28 cellular contexts compared by ENCODE assay signal in the genomic region with DNA sequence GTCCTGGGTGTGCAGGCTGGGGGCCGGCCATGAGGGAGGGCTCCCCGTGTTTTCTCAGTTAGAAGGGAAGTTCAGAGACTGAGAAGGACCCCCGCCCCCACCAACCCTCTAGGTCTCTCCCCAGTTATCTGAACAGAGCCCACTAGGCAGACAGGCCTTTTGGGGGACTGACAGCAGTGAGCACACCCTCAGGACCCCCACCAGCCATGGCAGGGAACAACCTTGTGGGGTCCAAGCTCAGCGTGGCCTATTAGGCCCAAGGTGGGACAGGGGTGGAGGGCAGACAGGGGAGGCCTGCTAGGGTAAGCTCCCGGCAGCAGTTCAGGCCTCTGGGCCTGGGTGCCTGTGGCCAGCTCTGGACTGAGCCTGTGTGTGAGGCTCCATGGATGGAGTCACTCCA. TPM values are rescaled to one million over a fixed set of nuclear protein-coding genes. Genes with fewer than 3 reads are reported as not detected.
"Had no signal": no experiment of that assay in that cellular context is flagged by ENCODE, and none has a peak within 500 bp of the region (broad histone marks: within the 10 kb centered on the region; RNA-seq: fewer than 3 reads in every experiment).

No MANE protein-coding gene starts in this region.

- H3K4me1 Mint-ChIP-seq: endodermal cell had no signal

- H3K4me1 ChIP-seq: colonic mucosa had no signal

- DNase-seq: activated CD4-positive, alpha-beta memory T cell treated with anti-CD3 and anti-CD28 coated beads for 36 hours; activated CD4-positive, alpha-beta T cell treated with anti-CD3 and anti-CD28 coated beads for 36 hours; activated CD4-positive, alpha-beta T cell treated with anti-CD3 and anti-CD28 coated beads, Interleukin-2, amount 10 ng/mL, durations not matched to agents 24 days and 14 days; activated CD4-positive, CD25-positive, alpha-beta regulatory T cell; activated CD4-positive, CD25-positive, alpha-beta regulatory T cell treated with anti-CD3 and anti-CD28 coated beads, Interleukin-2, amount 50 U/mL, for 72 hours; activated CD8-positive, alpha-beta memory T cell treated with anti-CD3 and anti-CD28 coated beads, Interleukin-2, amount 10 ng/mL, durations not matched to agents 7 days and 5 days; activated CD8-positive, alpha-beta memory T cell treated with anti-CD3 and anti-CD28 coated beads, Interleukin-2, amount 50 U/mL, for 4 hours; activated CD8-positive, alpha-beta T cell treated with anti-CD3 and anti-CD28 coated beads, Interleukin-2, amount 10 ng/mL, durations not matched to agents 7 days and 5 days; activated gamma-delta T cell; activated naive CD4-positive, alpha-beta T cell; activated naive CD4-positive, alpha-beta T cell treated with anti-CD3 and anti-CD28 coated beads, Interleukin-2, amount 10 ng/mL, durations not matched to agents 7 days and 5 days; activated naive CD8-positive, alpha-beta T cell treated with anti-CD3 and anti-CD28 coated beads, Interleukin-2, amount 10 ng/mL, durations not matched to agents 7 days and 5 days; activated T-cell treated with anti-CD3 and anti-CD28 coated beads, Interleukin-2, amount 50 U/mL, for 1 hour; activated T-cell treated with anti-CD3 and anti-CD28 coated beads, Interleukin-2, amount 50 U/mL, for 48 hours; brain microvascular endothelial cell; central memory CD4-positive, alpha-beta T cell; cerebellar nuclear complex; colonic mucosa; effector CD8-positive, alpha-beta T cell; endodermal cell; foreskin fibroblast; T-helper 1 cell; T-helper 17 cell; T1000 had no signal

- H3K36me3 Mint-ChIP-seq: activated CD4-positive, alpha-beta memory T cell treated with anti-CD3 and anti-CD28 coated beads for 36 hours; activated CD8-positive, alpha-beta memory T cell treated with anti-CD3 and anti-CD28 coated beads, Interleukin-2, amount 10 ng/mL, durations not matched to agents 7 days and 5 days; activated naive CD4-positive, alpha-beta T cell treated with anti-CD3 and anti-CD28 coated beads, Interleukin-2, amount 10 ng/mL, durations not matched to agents 7 days and 5 days; activated naive CD4-positive, alpha-beta T cell treated with anti-CD3 and anti-CD28 coated beads, Interleukin-2, amount 50 U/mL, for 72 hours had no signal

- ATAC-seq: activated CD4-positive, alpha-beta T cell treated with anti-CD3 and anti-CD28 coated beads for 36 hours; activated CD8-positive, alpha-beta memory T cell treated with anti-CD3 and anti-CD28 coated beads, Interleukin-2, amount 10 ng/mL, durations not matched to agents 7 days and 5 days; activated CD8-positive, alpha-beta T cell treated with anti-CD3 and anti-CD28 coated beads, Interleukin-2, amount 10 ng/mL, durations not matched to agents 7 days and 5 days; activated naive CD4-positive, alpha-beta T cell treated with anti-CD3 and anti-CD28 coated beads, Interleukin-2, amount 50 U/mL, for 72 hours; esophagus mucosa; T-helper 17 cell had no signal

- H3K36me3 ChIP-seq: brain microvascular endothelial cell, colonic mucosa had no signal

- H3K9me3 ChIP-seq: ascending aorta, colonic mucosa had no signal

- H3K4me3 ChIP-seq: ascending aorta, colonic mucosa had no signal

- H3K27ac ChIP-seq: ascending aorta, brain microvascular endothelial cell, colonic mucosa had no signal

- H3K27ac Mint-ChIP-seq: activated CD4-positive, alpha-beta memory T cell treated with anti-CD3 and anti-CD28 coated beads for 36 hours; activated CD4-positive, alpha-beta T cell treated with anti-CD3 and anti-CD28 coated beads for 36 hours; activated CD4-positive, alpha-beta T cell treated with anti-CD3 and anti-CD28 coated beads, Interleukin-2, amount 10 ng/mL, durations not matched to agents 24 days and 14 days; activated CD8-positive, alpha-beta memory T cell treated with anti-CD3 and anti-CD28 coated beads, Interleukin-2, amount 10 ng/mL, durations not matched to agents 7 days and 5 days; activated CD8-positive, alpha-beta T cell treated with anti-CD3 and anti-CD28 coated beads, Interleukin-2, amount 10 ng/mL, durations not matched to agents 7 days and 5 days; activated naive CD4-positive, alpha-beta T cell treated with anti-CD3 and anti-CD28 coated beads, Interleukin-2, amount 10 ng/mL, durations not matched to agents 7 days and 5 days; activated naive CD4-positive, alpha-beta T cell treated with anti-CD3 and anti-CD28 coated beads, Interleukin-2, amount 50 U/mL, for 72 hours; activated naive CD8-positive, alpha-beta T cell treated with anti-CD3 and anti-CD28 coated beads, Interleukin-2, amount 10 ng/mL, durations not matched to agents 7 days and 5 days; endodermal cell; T-helper 17 cell; T-helper 2 cell treated with Interferon-gamma antibody and Interleukin-4, amounts not matched to agents 5 μg/mL and 100 μg/mL, for 36 hours had no signal

- H3K9me3 Mint-ChIP-seq: activated CD4-positive, alpha-beta memory T cell treated with anti-CD3 and anti-CD28 coated beads for 36 hours; activated CD4-positive, alpha-beta T cell treated with anti-CD3 and anti-CD28 coated beads, Interleukin-2, amount 10 ng/mL, durations not matched to agents 24 days and 14 days; activated naive CD4-positive, alpha-beta T cell treated with anti-CD3 and anti-CD28 coated beads, Interleukin-2, amount 10 ng/mL, durations not matched to agents 7 days and 5 days; activated naive CD4-positive, alpha-beta T cell treated with anti-CD3 and anti-CD28 coated beads, Interleukin-2, amount 50 U/mL, for 72 hours; activated naive CD8-positive, alpha-beta T cell treated with anti-CD3 and anti-CD28 coated beads, Interleukin-2, amount 10 ng/mL, durations not matched to agents 7 days and 5 days; endodermal cell; T-helper 2 cell treated with Interferon-gamma antibody and Interleukin-4, amounts not matched to agents 5 μg/mL and 100 μg/mL, for 36 hours had no signal

- H3K27me3 ChIP-seq: ascending aorta, brain microvascular endothelial cell, colonic mucosa had no signal

- H3K4me3 Mint-ChIP-seq: activated CD4-positive, alpha-beta memory T cell treated with anti-CD3 and anti-CD28 coated beads for 36 hours; activated CD4-positive, alpha-beta T cell treated with anti-CD3 and anti-CD28 coated beads for 36 hours; activated CD4-positive, alpha-beta T cell treated with anti-CD3 and anti-CD28 coated beads, Interleukin-2, amount 10 ng/mL, durations not matched to agents 24 days and 14 days; activated CD8-positive, alpha-beta memory T cell treated with anti-CD3 and anti-CD28 coated beads, Interleukin-2, amount 10 ng/mL, durations not matched to agents 7 days and 5 days; activated CD8-positive, alpha-beta T cell treated with anti-CD3 and anti-CD28 coated beads, Interleukin-2, amount 10 ng/mL, durations not matched to agents 7 days and 5 days; activated naive CD4-positive, alpha-beta T cell treated with anti-CD3 and anti-CD28 coated beads, Interleukin-2, amount 10 ng/mL, durations not matched to agents 7 days and 5 days; activated naive CD8-positive, alpha-beta T cell treated with anti-CD3 and anti-CD28 coated beads, Interleukin-2, amount 10 ng/mL, durations not matched to agents 7 days and 5 days; endodermal cell; T-helper 17 cell; T-helper 2 cell treated with Interferon-gamma antibody and Interleukin-4, amounts not matched to agents 5 μg/mL and 100 μg/mL, for 36 hours had no signal

- H3K27me3 Mint-ChIP-seq: T-helper 17 cell had no signal

RNA-seq across cellular contexts. Expression of gene GGT1, which starts 15.7 kb away (rescaled TPM):
- total RNA-seq: ascending aorta had no signal
